ENCODE assay signal across 1 cellular context in genomic region chr11:75150879-75151278, GRCh38.
TF ChIP-seq lines count a peak whose summit lies in the region.

Gene SLCO2B1 (plus strand): TSS chr11:75151107. CDS start chr11:75151382, 275 bp downstream.

TF ChIP-seq in HepG2, 621 proteins besides CTCF, POLR2A, EP300 and RAD21:
- TF ChIP-seq NFIC (IDR thresholded peaks at IDR 0.05; ENCODE audit: low read length) (no peak), FOXA1 (IDR thresholded peaks at IDR 0.05) (no peak), FOXA1 (CRISPR knock-in tag; IDR thresholded peaks at IDR 0.05) (no peak), NFE2L1 (CRISPR knock-in tag; IDR thresholded peaks at IDR 0.05; ENCODE audit: borderline replicate concordance) (0 out of 2 replicates have a peak, but pooled peaks have one; percentile 34), ZNF781 (CRISPR knock-in tag; IDR thresholded peaks at IDR 0.05; ENCODE audit: borderline replicate concordance, not compliant biosample characterization) (peak; percentile 4), THAP9 (CRISPR knock-in tag; IDR thresholded peaks at IDR 0.05; ENCODE audit: borderline replicate concordance) (0 out of 2 replicates have a peak, but pooled peaks have one; percentile 28), POLR2G (IDR thresholded peaks at IDR 0.05; ENCODE audit: low read depth, low read length) (0 out of 2 replicates have a peak, but pooled peaks have one; percentile 50)
